Comparison of ENCODE assay signal across 8 cellular contexts in the genomic region with DNA sequence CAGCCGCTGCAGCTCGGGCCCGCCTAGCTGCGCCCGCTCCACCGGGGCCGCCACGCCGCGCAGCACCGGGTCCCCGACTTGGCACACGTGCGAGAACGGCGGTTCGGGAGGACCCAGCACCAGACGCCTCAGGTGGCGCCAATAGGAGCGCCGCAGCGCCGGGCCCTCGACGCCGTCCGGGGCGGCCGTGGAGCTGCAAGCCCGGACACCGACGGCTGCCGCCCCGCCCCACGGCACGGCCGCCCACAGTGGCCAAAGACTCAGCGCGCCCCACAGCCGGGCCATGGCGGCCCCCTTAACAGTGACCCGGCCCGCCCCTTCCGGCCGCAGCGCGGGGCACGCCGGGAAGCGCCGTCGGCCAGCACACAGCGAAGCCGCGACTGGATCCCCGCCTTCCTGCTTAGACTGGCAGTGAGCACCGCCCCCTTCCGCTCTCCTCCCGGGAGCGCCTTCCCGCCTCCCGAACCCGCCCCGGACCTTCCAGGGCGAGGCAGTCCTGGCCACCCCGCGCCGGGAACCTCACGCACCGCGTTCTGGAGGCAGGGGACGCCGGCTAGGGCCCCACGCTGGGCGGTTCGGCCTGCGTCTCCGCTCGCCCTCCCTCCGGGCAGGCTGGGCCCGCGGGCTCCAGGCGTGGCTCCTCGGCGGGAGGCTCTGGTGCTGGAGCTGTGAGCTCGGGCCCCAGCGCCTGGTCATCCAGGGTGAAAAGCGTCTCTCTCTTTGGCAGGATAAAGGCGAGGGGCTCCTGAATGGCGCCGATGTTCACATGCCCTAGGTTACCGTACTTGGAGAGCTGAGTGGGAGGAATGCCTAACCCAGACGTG. TPM values are rescaled to one million over a fixed set of nuclear protein-coding genes. Genes with fewer than 3 reads are reported as not detected.
DNase-seq lines count a peak whose midpoint lies in the region; ATAC-seq, FAIRE-seq and TF ChIP-seq lines count a peak whose summit lies in the region.

A gene with protein sequence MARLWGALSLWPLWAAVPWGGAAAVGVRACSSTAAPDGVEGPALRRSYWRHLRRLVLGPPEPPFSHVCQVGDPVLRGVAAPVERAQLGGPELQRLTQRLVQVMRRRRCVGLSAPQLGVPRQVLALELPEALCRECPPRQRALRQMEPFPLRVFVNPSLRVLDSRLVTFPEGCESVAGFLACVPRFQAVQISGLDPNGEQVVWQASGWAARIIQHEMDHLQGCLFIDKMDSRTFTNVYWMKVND (minus strand): TSS at position 303 of the 824 bp plus-strand sequence. CDS start 18 bp downstream, at position 285.

- FAIRE-seq in bronchial epithelial cell (lab: Jason Lieb, UNC) (no peak), small intestine (lab: Jason Lieb, UNC) (no peak)

- peak within 1 kb of the TSS; percentile 85 for H3K4me3 Mint-ChIP-seq in WTC11

- WGBS in small intestine, 3 donors, result 0 to 1% (median 1%) methylated on average over 48 to 93 of the region's 93 CpGs

- peaks cover 22% of the 10 kb centered on the region for H3K4me1 Mint-ChIP-seq in WTC11

- no peaks in the 10 kb centered on the region for H3K9me3 ChIP-seq in small intestine (ENCODE audit: control insufficient read depth, low read depth)

- H3K27ac ChIP-seq in small intestine (ENCODE audit: low read depth in 1 of 2, low read length in 1 of 2), result peak within 1 kb of the TSS; percentile 94 to 95

- CTCF ChIA-PET in WTC11 (lab: Charles Lee), result interaction anchor here (0.5 kb wide), 1 partner anchor 203 kb away, joined by 3 read pairs; no protein-coding TSS in a partner anchor

- POLR2A ChIA-PET in WTC11 (lab: Charles Lee), result interaction anchor here (0.5 to 1.1 kb wide), 9 partner anchors 8 to 1817 kb away, joined by 3 to 5 read pairs (median 3); a partner anchor contains a TSS

- H3K4me3 ChIP-seq in bronchial epithelial cell (ENCODE audit: low read depth, low read length) (peak within 1 kb of the TSS; percentile 74), small intestine (ENCODE audit: low read depth in 1 of 2, low read length in 2 of 2) (peak within 1 kb of the TSS; percentile 74 to 90)

- H3K36me3 ChIP-seq in bronchial epithelial cell (ENCODE audit: control insufficient read depth, insufficient read depth, low read length) (peaks cover 19% of the 10 kb centered on the region), small intestine (ENCODE audit: control insufficient read depth in 2 of 2, insufficient read depth in 2 of 2, low read length in 2 of 2) (peaks cover 11 to 21% of the 10 kb centered on the region in 2 donors)

- TF ChIP-seq CTCF in WTC11 (IDR thresholded peaks at IDR 0.05) (no peak), bronchial epithelial cell (IDR thresholded peaks at IDR 0.05; ENCODE audit: insufficient read depth, low read length, severe bottlenecking) (no peak)

- DNase-seq in AG08396 (ENCODE audit: low spot score) (peak; percentile 96), NCI-H2227 (lab: John Stamatoyannopoulos, UW; ENCODE audit: unreplicated experiment) (peak; percentile 94), WTC11 (ENCODE audit: low spot score) (peak; percentile 95), bronchial epithelial cell (ENCODE audit: low read depth) (peak; percentile 82), iPS-NIHi11 (ENCODE audit: low spot score) (peak; percentile 98), small intestine (peak; percentile 95)

- no peaks in the 10 kb centered on the region for H3K9me3 Mint-ChIP-seq in WTC11

- peak within 1 kb of the TSS; percentile 91; the same call in 1 of the 2 replicates for H3K27ac Mint-ChIP-seq in WTC11

- no peaks in the 10 kb centered on the region for H3K27me3 Mint-ChIP-seq in WTC11 (ENCODE audit: low read depth)

- H3K27me3 ChIP-seq in bronchial epithelial cell (ENCODE audit: control insufficient read depth, insufficient read depth, low read length) (no peaks in the 10 kb centered on the region), small intestine (ENCODE audit: control insufficient read depth in 2 of 2, insufficient read depth in 2 of 2, low read length in 2 of 2) (no peaks in the 10 kb centered on the region)

- ATAC-seq in GM18909 (IDR thresholded peaks at IDR 0.05; ENCODE audit: poor library complexity, unreplicated experiment), result peak; percentile 95
- ATAC-seq in HG03159 (IDR thresholded peaks at IDR 0.05; ENCODE audit: unreplicated experiment), result peak; percentile 90
- peak; percentile 96 for ATAC-seq in WTC11

- peaks cover 9 to 10% of the 10 kb centered on the region in 2 donors for H3K4me1 ChIP-seq in small intestine (ENCODE audit: control insufficient read depth in 2 of 2, insufficient read depth in 1 of 2, low read depth in 1 of 2, low read length in 1 of 2)

- H3K36me3 Mint-ChIP-seq in WTC11, result peaks cover 61% of the 10 kb centered on the region

TF ChIP-seq in WTC11, 78 proteins besides CTCF, POLR2A, EP300 and RAD21 (continues in another document):
- TF ChIP-seq FOXP1 (CRISPR knock-in tag; IDR thresholded peaks at IDR 0.05; ENCODE audit: borderline replicate concordance) (0 out of 2 replicates have a peak, but pooled peaks have one; percentile 74), TEAD1 (CRISPR knock-in tag; IDR thresholded peaks at IDR 0.05) (peak; percentile 42; the same call in 1 of the 2 replicates), GABPB1 (CRISPR knock-in tag; IDR thresholded peaks at IDR 0.05) (peak; percentile 74), ZNF121 (CRISPR knock-in tag; IDR thresholded peaks at IDR 0.05) (peak; percentile 22; the same call in 1 of the 2 replicates), SOX15 (CRISPR knock-in tag; IDR thresholded peaks at IDR 0.05) (no peak), FOXK1 (CRISPR knock-in tag; IDR thresholded peaks at IDR 0.05) (peak; percentile 56), JUN (CRISPR knock-in tag; IDR thresholded peaks at IDR 0.05) (no peak), ZNF396 (CRISPR knock-in tag; IDR thresholded peaks at IDR 0.05; ENCODE audit: borderline replicate concordance) (no peak), CREB1 (CRISPR knock-in tag; IDR thresholded peaks at IDR 0.05) (peak; percentile 81; the same call in 1 of the 2 replicates), OVOL2 (CRISPR knock-in tag; IDR thresholded peaks at IDR 0.05; ENCODE audit: borderline replicate concordance) (peak; percentile 65; the same call in 1 of the 2 replicates)
- TF ChIP-seq, protein P1, sequence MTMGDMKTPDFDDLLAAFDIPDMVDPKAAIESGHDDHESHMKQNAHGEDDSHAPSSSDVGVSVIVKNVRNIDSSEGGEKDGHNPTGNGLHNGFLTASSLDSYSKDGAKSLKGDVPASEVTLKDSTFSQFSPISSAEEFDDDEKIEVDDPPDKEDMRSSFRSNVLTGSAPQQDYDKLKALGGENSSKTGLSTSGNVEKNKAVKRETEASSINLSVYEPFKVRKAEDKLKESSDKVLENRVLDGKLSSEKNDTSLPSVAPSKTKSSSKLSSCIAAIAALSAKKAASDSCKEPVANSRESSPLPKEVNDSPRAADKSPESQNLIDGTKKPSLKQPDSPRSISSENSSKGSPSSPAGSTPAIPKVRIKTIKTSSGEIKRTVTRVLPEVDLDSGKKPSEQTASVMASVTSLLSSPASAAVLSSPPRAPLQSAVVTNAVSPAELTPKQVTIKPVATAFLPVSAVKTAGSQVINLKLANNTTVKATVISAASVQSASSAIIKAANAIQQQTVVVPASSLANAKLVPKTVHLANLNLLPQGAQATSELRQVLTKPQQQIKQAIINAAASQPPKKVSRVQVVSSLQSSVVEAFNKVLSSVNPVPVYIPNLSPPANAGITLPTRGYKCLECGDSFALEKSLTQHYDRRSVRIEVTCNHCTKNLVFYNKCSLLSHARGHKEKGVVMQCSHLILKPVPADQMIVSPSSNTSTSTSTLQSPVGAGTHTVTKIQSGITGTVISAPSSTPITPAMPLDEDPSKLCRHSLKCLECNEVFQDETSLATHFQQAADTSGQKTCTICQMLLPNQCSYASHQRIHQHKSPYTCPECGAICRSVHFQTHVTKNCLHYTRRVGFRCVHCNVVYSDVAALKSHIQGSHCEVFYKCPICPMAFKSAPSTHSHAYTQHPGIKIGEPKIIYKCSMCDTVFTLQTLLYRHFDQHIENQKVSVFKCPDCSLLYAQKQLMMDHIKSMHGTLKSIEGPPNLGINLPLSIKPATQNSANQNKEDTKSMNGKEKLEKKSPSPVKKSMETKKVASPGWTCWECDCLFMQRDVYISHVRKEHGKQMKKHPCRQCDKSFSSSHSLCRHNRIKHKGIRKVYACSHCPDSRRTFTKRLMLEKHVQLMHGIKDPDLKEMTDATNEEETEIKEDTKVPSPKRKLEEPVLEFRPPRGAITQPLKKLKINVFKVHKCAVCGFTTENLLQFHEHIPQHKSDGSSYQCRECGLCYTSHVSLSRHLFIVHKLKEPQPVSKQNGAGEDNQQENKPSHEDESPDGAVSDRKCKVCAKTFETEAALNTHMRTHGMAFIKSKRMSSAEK (CRISPR knock-in tag; IDR thresholded peaks at IDR 0.05; ENCODE audit: borderline replicate concordance), result peak; percentile 31; the same call in 1 of the 2 replicates
- TF ChIP-seq, protein P2, sequence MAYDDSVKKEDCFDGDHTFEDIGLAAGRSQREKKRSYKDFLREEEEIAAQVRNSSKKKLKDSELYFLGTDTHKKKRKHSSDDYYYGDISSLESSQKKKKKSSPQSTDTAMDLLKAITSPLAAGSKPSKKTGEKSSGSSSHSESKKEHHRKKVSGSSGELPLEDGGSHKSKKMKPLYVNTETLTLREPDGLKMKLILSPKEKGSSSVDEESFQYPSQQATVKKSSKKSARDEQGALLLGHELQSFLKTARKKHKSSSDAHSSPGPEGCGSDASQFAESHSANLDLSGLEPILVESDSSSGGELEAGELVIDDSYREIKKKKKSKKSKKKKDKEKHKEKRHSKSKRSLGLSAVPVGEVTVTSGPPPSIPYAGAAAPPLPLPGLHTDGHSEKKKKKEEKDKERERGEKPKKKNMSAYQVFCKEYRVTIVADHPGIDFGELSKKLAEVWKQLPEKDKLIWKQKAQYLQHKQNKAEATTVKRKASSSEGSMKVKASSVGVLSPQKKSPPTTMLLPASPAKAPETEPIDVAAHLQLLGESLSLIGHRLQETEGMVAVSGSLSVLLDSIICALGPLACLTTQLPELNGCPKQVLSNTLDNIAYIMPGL (CRISPR knock-in tag; IDR thresholded peaks at IDR 0.05), result peak; percentile 4
- TF ChIP-seq, protein P3, sequence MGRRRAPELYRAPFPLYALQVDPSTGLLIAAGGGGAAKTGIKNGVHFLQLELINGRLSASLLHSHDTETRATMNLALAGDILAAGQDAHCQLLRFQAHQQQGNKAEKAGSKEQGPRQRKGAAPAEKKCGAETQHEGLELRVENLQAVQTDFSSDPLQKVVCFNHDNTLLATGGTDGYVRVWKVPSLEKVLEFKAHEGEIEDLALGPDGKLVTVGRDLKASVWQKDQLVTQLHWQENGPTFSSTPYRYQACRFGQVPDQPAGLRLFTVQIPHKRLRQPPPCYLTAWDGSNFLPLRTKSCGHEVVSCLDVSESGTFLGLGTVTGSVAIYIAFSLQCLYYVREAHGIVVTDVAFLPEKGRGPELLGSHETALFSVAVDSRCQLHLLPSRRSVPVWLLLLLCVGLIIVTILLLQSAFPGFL (CRISPR knock-in tag; IDR thresholded peaks at IDR 0.05; ENCODE audit: borderline replicate concordance), result no peak

RNA-seq across cellular contexts. Expression of the gene that starts here (rescaled TPM):
- total RNA-seq in WTC11 (2021), result 24.0 to 28.2 TPM (median 25.6 TPM) in 3 replicates
- total RNA-seq in bronchial epithelial cell, result 25.6 and 31.3 TPM in 2 replicates
- polyA plus RNA-seq in small intestine, result 10 to 100 TPM in 1 of 3 donors, 1 to 10 TPM in 2; 3.8 to 18.1 (median 4.6) TPM

Comparison
In these comparisons a context has a peak if more than half of its experiments do, and no peak if none do; other contexts are left out.
1. Peak in every context shown above with its lines: DNase-seq, ATAC-seq, H3K4me3 ChIP-seq and H3K27ac ChIP-seq.